In the genomic region with DNA sequence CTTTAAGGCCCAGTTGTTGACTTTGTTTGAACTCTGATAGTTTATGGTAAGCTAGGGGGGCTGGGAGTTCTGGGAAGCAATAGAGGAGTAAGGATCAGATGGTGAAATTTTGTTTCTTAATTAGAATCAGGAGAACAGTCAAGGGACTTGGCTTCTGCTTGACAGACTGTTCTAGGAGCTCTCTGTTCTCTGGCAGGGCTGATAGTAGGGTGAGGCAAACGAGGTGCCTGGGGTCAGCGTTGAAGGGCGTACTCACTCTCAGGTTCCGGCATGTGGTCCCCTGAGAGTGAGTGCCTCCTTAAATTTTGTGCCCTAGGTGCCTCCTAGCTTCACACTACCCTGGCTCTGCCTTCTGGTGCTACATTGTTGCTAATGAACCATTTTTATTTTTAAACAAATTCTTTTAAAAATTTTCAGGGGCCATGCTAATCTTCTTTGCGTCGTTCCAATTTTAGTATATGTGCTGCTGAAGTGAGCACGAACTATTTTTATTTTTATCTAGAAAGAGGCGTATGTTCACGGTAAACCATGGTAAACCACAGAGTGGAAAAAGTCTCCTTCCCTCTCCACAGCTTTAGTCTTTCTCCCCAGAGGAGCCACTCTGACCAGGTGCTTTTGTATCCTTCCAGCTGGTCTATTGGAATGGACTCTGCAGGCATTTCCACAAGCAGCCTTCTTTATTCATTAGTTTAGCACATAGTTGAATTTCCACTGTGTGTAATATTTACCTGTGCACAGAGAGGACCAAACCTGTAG, we compare ENCODE assay signal across 10 cellular contexts. TPM values are rescaled to one million over a fixed set of nuclear protein-coding genes. Genes with fewer than 3 reads are reported as not detected.
DNase-seq lines count a peak whose midpoint lies in the region; ATAC-seq and TF ChIP-seq lines count a peak whose summit lies in the region.
"Had no signal": no experiment of that assay in that cellular context is flagged by ENCODE, and none has a peak within 500 bp of the region (broad histone marks: within the 10 kb centered on the region; RNA-seq: fewer than 3 reads in every experiment).

No MANE protein-coding gene starts in this region.

- peak overlapping the region; percentile 90 for H3K27ac Mint-ChIP-seq in activated naive CD8-positive, alpha-beta T cell treated with anti-CD3 and anti-CD28 coated beads, Interleukin-2, amount 10 ng/mL, durations not matched to agents 7 days and 5 days
- peak overlapping the region; percentile 77 to 88 for H3K27ac Mint-ChIP-seq in natural killer cell

- intact Hi-C loops in natural killer cell (cut with micrococcal nuclease), result loop anchor here (1.0 kb wide), 1 partner anchor 26 kb away; the partner anchor contains the start of gene SLC7A6OS

- no peaks in the 10 kb centered on the region for H3K27me3 Mint-ChIP-seq in activated naive CD8-positive, alpha-beta T cell treated with anti-CD3 and anti-CD28 coated beads, Interleukin-2, amount 10 ng/mL, durations not matched to agents 7 days and 5 days
- no peaks in the 10 kb centered on the region for H3K27me3 Mint-ChIP-seq in natural killer cell (ENCODE audit: low read depth in 2 of 2)

- POLR2A ChIA-PET in activated naive CD8-positive, alpha-beta T cell treated with anti-CD3 and anti-CD28 coated beads, Interleukin-2, amount 10 ng/mL, durations not matched to agents 7 days and 5 days (lab: Charles Lee), result interaction anchor here (0.5 to 10.4 kb wide), 9 partner anchors 11 to 902 kb away, joined by 3 to 297 read pairs (median 4); partner anchors contain the start of genes PRMT7, SLC7A6 and SLC7A6OS

- peak overlapping the region; percentile 23; the same call in 1 of the 2 replicates for H3K4me3 ChIP-seq in GM12864 (ENCODE audit: low read depth, low read length)

- H3K4me3 Mint-ChIP-seq in activated naive CD8-positive, alpha-beta T cell treated with anti-CD3 and anti-CD28 coated beads, Interleukin-2, amount 10 ng/mL, durations not matched to agents 7 days and 5 days, result peak overlapping the region; percentile 83
- H3K4me3 Mint-ChIP-seq in natural killer cell, result peak overlapping the region; percentile 71

- H3K9me3 Mint-ChIP-seq in activated naive CD8-positive, alpha-beta T cell treated with anti-CD3 and anti-CD28 coated beads, Interleukin-2, amount 10 ng/mL, durations not matched to agents 7 days and 5 days, result no peaks in the 10 kb centered on the region
- H3K9me3 Mint-ChIP-seq in natural killer cell, result no peaks in the 10 kb centered on the region

- H3K4me1 Mint-ChIP-seq in activated naive CD8-positive, alpha-beta T cell treated with anti-CD3 and anti-CD28 coated beads, Interleukin-2, amount 10 ng/mL, durations not matched to agents 7 days and 5 days, result peaks cover 69% of the 10 kb centered on the region
- H3K4me1 Mint-ChIP-seq in natural killer cell, result peaks cover 62 to 75% of the 10 kb centered on the region in 2 donors

- DNase-seq in GM12864 (ENCODE audit: low read depth) (peak; percentile 49), natural killer cell (peak; percentile 29), HCEC 1CT (no peak), NOMO-1 (lab: John Stamatoyannopoulos, UW; ENCODE audit: unreplicated experiment in 2 of 2) (no peak), NCI-H2029 (lab: John Stamatoyannopoulos, UW) (no peak)
- DNase-seq in activated naive CD8-positive, alpha-beta T cell treated with anti-CD3 and anti-CD28 coated beads, Interleukin-2, amount 10 ng/mL, durations not matched to agents 7 days and 5 days, result no peak
- DNase-seq in effector CD8-positive, alpha-beta T cell (lab: John Stamatoyannopoulos, UW), result no peak
- DNase-seq: mesendoderm, NCI-H1105 treated with DMSO at 0.1 percent for 48 hours had no signal

- ATAC-seq in HG02642 (IDR thresholded peaks at IDR 0.05; ENCODE audit: poor library complexity, unreplicated experiment), result peak; percentile 45
- ATAC-seq in activated naive CD8-positive, alpha-beta T cell treated with anti-CD3 and anti-CD28 coated beads, Interleukin-2, amount 10 ng/mL, durations not matched to agents 7 days and 5 days (ENCODE audit: low read depth), result peak; percentile 38
- peak; percentile 56 to 77 (median 70) for ATAC-seq in natural killer cell

- no peak for TF ChIP-seq CTCF in GM12864 (IDR thresholded peaks at IDR 0.05; ENCODE audit: low read depth, low read length, missing control alignments)
- no peak for TF ChIP-seq CTCF in natural killer cell (IDR thresholded peaks at IDR 0.05)

- peaks cover 44% of the 10 kb centered on the region for H3K36me3 Mint-ChIP-seq in activated naive CD8-positive, alpha-beta T cell treated with anti-CD3 and anti-CD28 coated beads, Interleukin-2, amount 10 ng/mL, durations not matched to agents 7 days and 5 days
- H3K36me3 Mint-ChIP-seq in natural killer cell, result no peaks in the 10 kb centered on the region

RNA-seq across cellular contexts. Expression of gene SLC7A6, which starts 19.7 kb away (rescaled TPM):
- 100 to 1,000 TPM; 110 to 113 TPM for total RNA-seq in activated naive CD8-positive, alpha-beta T cell treated with anti-CD3 and anti-CD28 coated beads, Interleukin-2, amount 10 ng/mL, durations not matched to agents 7 days and 5 days
- total RNA-seq in natural killer cell, result 10 to 100 TPM; 46.6 to 84.9 (median 69.6) TPM

RNA-seq across cellular contexts. Expression of gene SLC7A6OS, which starts 26.7 kb away (rescaled TPM):
- 10 to 100 TPM; 38.2 to 44.4 TPM for total RNA-seq in activated naive CD8-positive, alpha-beta T cell treated with anti-CD3 and anti-CD28 coated beads, Interleukin-2, amount 10 ng/mL, durations not matched to agents 7 days and 5 days
- 10 to 100 TPM; 46.3 to 57.3 (median 56.1) TPM for total RNA-seq in natural killer cell

RNA-seq across cellular contexts. Expression of gene PRMT7, which starts 26.8 kb away (rescaled TPM):
- 10 to 100 TPM; 85.7 to 87.3 TPM for total RNA-seq in activated naive CD8-positive, alpha-beta T cell treated with anti-CD3 and anti-CD28 coated beads, Interleukin-2, amount 10 ng/mL, durations not matched to agents 7 days and 5 days
- 10 to 100 TPM; 60.7 to 84.7 (median 68.2) TPM for total RNA-seq in natural killer cell

RNA-seq across cellular contexts. Expression of gene PLA2G15, which starts 38.8 kb away (rescaled TPM):
- 10 to 100 TPM; 10.8 to 12.5 TPM for total RNA-seq in activated naive CD8-positive, alpha-beta T cell treated with anti-CD3 and anti-CD28 coated beads, Interleukin-2, amount 10 ng/mL, durations not matched to agents 7 days and 5 days
- total RNA-seq in natural killer cell, result 10 to 100 TPM in 2 of 3 donors, 1 to 10 TPM in 1; 5.6 to 13.0 (median 12.7) TPM

RNA-seq across cellular contexts. Expression of gene ESRP2, which starts 48.1 kb away (rescaled TPM):
- total RNA-seq in activated naive CD8-positive, alpha-beta T cell treated with anti-CD3 and anti-CD28 coated beads, Interleukin-2, amount 10 ng/mL, durations not matched to agents 7 days and 5 days, result under 1 TPM in 1 of 2 experiments, not detected in 1; 0.86 TPM
- not detected for total RNA-seq in natural killer cell

Comparison
In these comparisons a context has a peak if more than half of its experiments do, and no peak if none do; other contexts are left out.
1. DNase-seq: peak in GM12864 (single experiment) and natural killer cell (single experiment); none in activated naive CD8-positive, alpha-beta T cell treated with anti-CD3 and anti-CD28 coated beads, Interleukin-2, amount 10 ng/mL, durations not matched to agents 7 days and 5 days (single experiment), HCEC 1CT (single experiment), NOMO-1 (0 of 2), NCI-H2029 (single experiment) and effector CD8-positive, alpha-beta T cell (single experiment).
2. Peak in every context shown above with its lines, with median percentiles within 50 percentile points of each other: ATAC-seq.